ENCODE assay signal across 17 cellular contexts in the genomic region with DNA sequence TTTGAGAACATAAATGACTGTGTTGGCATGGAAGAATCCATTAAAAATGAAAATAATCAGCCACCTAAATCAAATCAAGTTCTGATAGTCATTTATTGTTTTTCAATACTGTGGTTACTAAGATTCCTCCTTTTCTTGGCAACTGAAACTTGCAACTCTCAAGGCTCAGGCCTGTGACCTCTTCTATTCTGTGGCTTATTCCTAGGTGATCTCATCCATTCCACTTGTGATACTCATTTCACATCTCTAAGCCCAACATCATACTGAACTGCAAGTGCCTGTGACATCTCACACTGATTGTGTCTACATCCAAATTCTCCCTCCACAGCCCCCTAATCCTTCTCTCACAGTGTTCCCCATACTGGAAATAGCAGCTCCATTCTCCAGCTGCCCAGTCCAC. TPM values are rescaled to one million over a fixed set of nuclear protein-coding genes. Genes with fewer than 3 reads are reported as not detected.
A peak's percentile ranks its signal among the peaks of the same experiment; 100 is the strongest.
DNase-seq lines count a peak whose midpoint lies in the region; ATAC-seq and TF ChIP-seq lines count a peak whose summit lies in the region.
"Had no signal": no experiment of that assay in that cellular context is flagged by ENCODE, and none has a peak within 500 bp of the region (broad histone marks: within the 10 kb centered on the region; RNA-seq: fewer than 3 reads in every experiment).

No MANE protein-coding gene starts in this region.

- H3K4me1 ChIP-seq in PC-3 (ENCODE audit: insufficient read depth, low read length) (peaks cover 5% of the 10 kb centered on the region), osteoblast (ENCODE audit: insufficient read depth, low read length) (peaks cover under 1% of the 10 kb centered on the region)

- H3K9me3 ChIP-seq in PC-3 (ENCODE audit: low read length) (no peaks in the 10 kb centered on the region), osteoblast (ENCODE audit: low read depth, low read length) (no peaks in the 10 kb centered on the region)
- H3K9me3 ChIP-seq: pancreas had no signal

- intact Hi-C loops in PC-3 (cut with micrococcal nuclease) = no loop called here

- no peaks in the 10 kb centered on the region for H3K9me2 ChIP-seq in PC-3 (replicated peaks; ENCODE audit: low read length)

- no peaks in the 10 kb centered on the region for H3F3A ChIP-seq in PC-3 (ENCODE audit: low read length, unreplicated experiment)

- no peak for TF ChIP-seq CTCF in PC-3 (conservative IDR thresholded peaks at IDR 0.05; ENCODE audit: low read depth, low read length)
- TF ChIP-seq CTCF in epithelial cell of proximal tubule (conservative IDR thresholded peaks at IDR 0.05; ENCODE audit: low read depth, low read length) = no peak
- no peak for TF ChIP-seq CTCF in osteoblast (IDR thresholded peaks at IDR 0.05; ENCODE audit: extremely low read depth, low read depth, low read length)
- no peak for TF ChIP-seq CTCF in coronary artery (IDR thresholded peaks at IDR 0.05)

- peak; percentile 78 for DNase-seq in ELR (ENCODE audit: low read depth)
- peak; percentile 12 for DNase-seq in PC-3
- DNase-seq in epithelial cell of proximal tubule (ENCODE audit: low read depth) = peak; percentile 58
- peak; percentile 80 for DNase-seq in osteoblast (ENCODE audit: insufficient read length, low spot score, missing footprints)
- DNase-seq in putamen (ENCODE audit: low spot score) = no peak
- DNase-seq in coronary artery (ENCODE audit: low spot score) = no peak
- DNase-seq: activated gamma-delta T cell treated with Interleukin-2 at 50 U/mL for 16 hours; CD4-positive, alpha-beta memory T cell; NCI-H510A treated with DMSO at 0.1 percent for 48 hours; pancreas had no signal

- H3K36me3 ChIP-seq in PC-3 (ENCODE audit: low read depth, low read length) = no peaks in the 10 kb centered on the region
- no peaks in the 10 kb centered on the region for H3K36me3 ChIP-seq in osteoblast (ENCODE audit: insufficient read depth, low read length)
- H3K36me3 ChIP-seq: pancreas had no signal

- H2AFZ ChIP-seq in PC-3 (ENCODE audit: low read length) (no peak overlapping the region), osteoblast (ENCODE audit: low read length) (no peak overlapping the region)

- H3K4me3 ChIP-seq in PC-3 (ENCODE audit: low read length) = no peak overlapping the region
- no peak overlapping the region for H3K4me3 ChIP-seq in epithelial cell of proximal tubule (ENCODE audit: low read depth, low read length)
- no peak overlapping the region for H3K4me3 ChIP-seq in osteoblast (ENCODE audit: insufficient read depth, low read length)
- H3K4me3 ChIP-seq in coronary artery = no peak overlapping the region
- H3K4me3 ChIP-seq: pancreas had no signal

- ATAC-seq in PC-3 = no peak
- no peak for ATAC-seq in HG02623 (IDR thresholded peaks at IDR 0.05; ENCODE audit: unreplicated experiment)
- ATAC-seq in HG02588 (IDR thresholded peaks at IDR 0.05; ENCODE audit: unreplicated experiment) = no peak
- ATAC-seq: pancreas had no signal

- peaks cover 65% of the 10 kb centered on the region for H3K27me3 ChIP-seq in PC-3 (ENCODE audit: low read length)
- peaks cover 24% of the 10 kb centered on the region for H3K27me3 ChIP-seq in osteoblast (ENCODE audit: insufficient read depth, low read length)

- H3K27ac ChIP-seq in PC-3 (ENCODE audit: low read length) = no peak overlapping the region
- no peak overlapping the region for H3K27ac ChIP-seq in osteoblast (ENCODE audit: low read depth, low read length)
- peak overlapping the region in 1 of 2 donors; percentile 82 for H3K27ac ChIP-seq in coronary artery
- H3K27ac ChIP-seq: pancreas, VCaP had no signal

- no peak overlapping the region for H3K9ac ChIP-seq in PC-3 (ENCODE audit: low read length)

- CTCF ChIA-PET in PC-3 (lab: Charles Lee) = no interaction called here

- H4K20me1 ChIP-seq in PC-3 (ENCODE audit: low read length) (no peaks in the 10 kb centered on the region), osteoblast (ENCODE audit: insufficient read depth, low read length) (no peaks in the 10 kb centered on the region)

- POLR2A ChIA-PET in PC-3 (lab: Charles Lee; ENCODE audit: unreplicated experiment) = no interaction called here

- H3K4me2 ChIP-seq in PC-3 (ENCODE audit: low read length) (no peak overlapping the region), osteoblast (ENCODE audit: insufficient read depth, low read length) (no peak overlapping the region)

- H3K79me2 ChIP-seq in PC-3 (ENCODE audit: low read length) = no peaks in the 10 kb centered on the region
- no peaks in the 10 kb centered on the region for H3K79me2 ChIP-seq in osteoblast (ENCODE audit: insufficient read depth, low read length)

- BruUV-seq in PC-3 (replicated peaks; lab: Mats Ljungman, UMichigan) = no TSS peak

RNA-seq across cellular contexts. Expression of gene ST6GALNAC5, which starts 4.8 kb away (rescaled TPM):
- 0.36 and 1.2 TPM in 2 replicates for total RNA-seq in PC-3 (2014; rRNA removed)
- 1.3 and 1.4 TPM in 2 replicates for total RNA-seq in epithelial cell of proximal tubule
- 0.88 and 1.1 TPM in 2 replicates for total RNA-seq in osteoblast
- total RNA-seq: activated CD8-positive, alpha-beta memory T cell treated with anti-CD3 and anti-CD28 coated beads for 36 hours; CD4-positive, alpha-beta memory T cell; glomerular endothelial cell; mononuclear cell; OCI-LY7 had no signal

Comparison
In these comparisons a context has a peak if more than half of its experiments do, and no peak if none do; other contexts are left out.
1. DNase-seq: peak in ELR (single experiment), PC-3 (single experiment), epithelial cell of proximal tubule (single experiment) and osteoblast (single experiment); none in putamen (single experiment) and coronary artery (single experiment).